In the genomic region with DNA sequence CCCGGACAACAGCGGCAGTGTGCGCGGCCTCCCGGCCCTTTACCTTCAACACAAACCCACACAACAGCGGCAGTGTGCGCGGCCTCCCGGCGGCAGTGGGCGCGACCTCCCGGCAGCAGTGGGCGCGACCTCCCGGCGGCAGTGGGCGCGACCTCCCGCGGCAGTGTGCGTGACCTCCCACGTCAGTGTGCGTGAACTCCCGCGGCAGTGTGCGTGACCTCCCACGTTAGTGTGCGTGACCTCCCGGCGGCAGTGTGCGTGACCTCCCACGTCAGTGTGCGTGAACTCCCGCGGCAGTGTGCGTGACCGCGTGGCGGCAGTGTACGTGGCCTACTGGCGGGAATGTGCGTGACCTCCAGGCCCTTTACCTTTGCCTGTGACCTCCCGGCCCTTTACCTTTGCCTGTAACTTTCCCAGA, we compare ENCODE assay signal across 17 cellular contexts.
"Had no signal": no experiment of that assay in that cellular context is flagged by ENCODE, and none has a peak within 500 bp of the region (broad histone marks: within the 10 kb centered on the region; RNA-seq: fewer than 3 reads in every experiment).

No MANE protein-coding gene starts in this region.

- H3K27me3 Mint-ChIP-seq: activated naive CD8-positive, alpha-beta T cell treated with anti-CD3 and anti-CD28 coated beads, Interleukin-2, amount 10 ng/mL, durations not matched to agents 7 days and 5 days; activated T-cell treated with anti-CD3 and anti-CD28 coated beads, Interleukin-2, amount 50 U/mL, for 24 hours; progenitor cell of endocrine pancreas; type B pancreatic cell had no signal

- ATAC-seq: left ventricle myocardium superior, natural killer cell, WTC11 had no signal

- H3K4me1 Mint-ChIP-seq: activated naive CD8-positive, alpha-beta T cell treated with anti-CD3 and anti-CD28 coated beads, Interleukin-2, amount 10 ng/mL, durations not matched to agents 7 days and 5 days; natural killer cell; WTC11 had no signal

- H3K27ac Mint-ChIP-seq: activated naive CD4-positive, alpha-beta T cell treated with anti-CD3 and anti-CD28 coated beads for 36 hours; activated naive CD8-positive, alpha-beta T cell treated with anti-CD3 and anti-CD28 coated beads, Interleukin-2, amount 10 ng/mL, durations not matched to agents 7 days and 5 days; activated T-cell treated with anti-CD3 and anti-CD28 coated beads, Interleukin-2, amount 50 U/mL, for 24 hours; activated T-helper 2 cell treated with anti-CD3 and anti-CD28 coated beads, Interferon-gamma antibody, Interleukin-2, Interleukin-4, amounts not matched to agents 10 μg/mL and 5 μg/mL and 100 μg/mL, durations not matched to agents 14 hours and 24 hours and 36 hours; natural killer cell; progenitor cell of endocrine pancreas; type B pancreatic cell; WTC11 had no signal

- H3K27me3 ChIP-seq: cardiac muscle cell, right atrium auricular region had no signal

- H3K36me3 ChIP-seq: cardiac muscle cell, right atrium auricular region had no signal

- DNase-seq: activated naive CD4-positive, alpha-beta T cell treated with anti-CD3 and anti-CD28 coated beads for 36 hours; activated naive CD8-positive, alpha-beta T cell treated with anti-CD3 and anti-CD28 coated beads, Interleukin-2, amount 10 ng/mL, durations not matched to agents 7 days and 5 days; activated T-cell treated with anti-CD3 and anti-CD28 coated beads, Interleukin-2, amount 50 U/mL, for 24 hours; erythroblast; foreskin melanocyte; hippocampal formation; left ventricle myocardium superior; midbrain; natural killer cell; stimulated activated CD4-positive, alpha-beta T cell treated with anti-CD3 and anti-CD28 coated beads, Interleukin-1b, Interleukin-23, amount 100 ng/mL, for 48 hours; T-helper 9 cell had no signal

- H3K27ac ChIP-seq: cardiac muscle cell, right atrium auricular region had no signal

- H3K4me3 Mint-ChIP-seq: activated naive CD4-positive, alpha-beta T cell treated with anti-CD3 and anti-CD28 coated beads for 36 hours; activated naive CD8-positive, alpha-beta T cell treated with anti-CD3 and anti-CD28 coated beads, Interleukin-2, amount 10 ng/mL, durations not matched to agents 7 days and 5 days; activated T-cell treated with anti-CD3 and anti-CD28 coated beads, Interleukin-2, amount 50 U/mL, for 24 hours; natural killer cell; type B pancreatic cell; WTC11 had no signal

- H3K36me3 Mint-ChIP-seq: activated naive CD8-positive, alpha-beta T cell treated with anti-CD3 and anti-CD28 coated beads, Interleukin-2, amount 10 ng/mL, durations not matched to agents 7 days and 5 days; natural killer cell; type B pancreatic cell had no signal

- H3K4me3 ChIP-seq: cardiac muscle cell, right atrium auricular region had no signal

- H3K9me3 ChIP-seq: right atrium auricular region had no signal

- H3K4me1 ChIP-seq: right atrium auricular region had no signal
